ENCODE assay signal across 14 cellular contexts in the genomic region with DNA sequence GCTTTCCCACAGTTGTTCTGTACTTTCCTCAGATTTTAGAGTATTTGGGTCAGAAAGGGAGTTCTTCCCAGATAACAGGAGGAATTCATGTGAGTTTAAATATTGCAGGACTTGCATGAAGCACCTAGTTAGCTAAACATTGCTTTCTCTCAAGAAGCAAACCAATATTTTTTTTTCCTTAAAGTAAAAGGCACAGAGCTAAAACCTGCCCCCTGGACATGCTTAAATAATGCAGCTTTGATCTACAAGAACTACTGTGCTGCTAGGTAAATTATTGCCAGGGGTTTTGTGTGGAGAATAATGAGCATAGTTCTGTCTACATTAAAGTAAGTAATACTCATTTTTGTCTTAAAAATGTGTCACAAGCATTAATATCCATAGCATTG. TPM values are rescaled to one million over a fixed set of nuclear protein-coding genes. Genes with fewer than 3 reads are reported as not detected.
DNase-seq lines count a peak whose midpoint lies in the region; ATAC-seq and TF ChIP-seq lines count a peak whose summit lies in the region.
"Had no signal": no experiment of that assay in that cellular context is flagged by ENCODE, and none has a peak within 500 bp of the region (broad histone marks: within the 10 kb centered on the region; RNA-seq: fewer than 3 reads in every experiment).

No MANE protein-coding gene starts in this region.

- H3K27me3 ChIP-seq in brain microvascular endothelial cell (replicated peaks) (no peaks in the 10 kb centered on the region), skeletal muscle satellite cell (ENCODE audit: control insufficient read depth, insufficient read depth, low read length) (no peaks in the 10 kb centered on the region), gastrocnemius medialis (no peaks in the 10 kb centered on the region)
- H3K27me3 ChIP-seq: vagina had no signal

- no peak for TF ChIP-seq POLR2A in gastrocnemius medialis (IDR thresholded peaks at IDR 0.05)

- no peak overlapping the region for H3K4me3 Mint-ChIP-seq in activated naive CD4-positive, alpha-beta T cell treated with anti-CD3 and anti-CD28 coated beads for 36 hours
- H3K4me3 Mint-ChIP-seq: T-helper 17 cell had no signal

- CTCF ChIA-PET in HEK293 (lab: Yijun Ruan, JAX): interaction anchor here (0.6 to 2.4 kb wide), 4 partner anchors 95 to 1121 kb away, joined by 3 to 10 read pairs (median 4); no protein-coding TSS in a partner anchor
- CTCF ChIA-PET in activated naive CD4-positive, alpha-beta T cell treated with anti-CD3 and anti-CD28 coated beads for 36 hours (lab: Charles Lee): interaction anchor here (0.6 kb wide), 1 partner anchor 239 kb away, joined by 3 read pairs; no protein-coding TSS in a partner anchor

- TF ChIP-seq CTCF in HEK293 (tag by site-specific recombination; IDR thresholded peaks at IDR 0.05): no peak
- no peak for TF ChIP-seq CTCF in brain microvascular endothelial cell (IDR thresholded peaks at IDR 0.05; ENCODE audit: low read depth, low read length, missing control alignments)
- TF ChIP-seq CTCF in gastrocnemius medialis (IDR thresholded peaks at IDR 0.05 in 4 of 5, conservative IDR thresholded peaks at IDR 0.05 in 1 of 5): no peak

- H3K27ac ChIP-seq in HEK293 (ENCODE audit: extremely low read depth, low read depth, low read length) (peak overlapping the region; percentile 32; the same call in 1 of the 2 replicates), brain microvascular endothelial cell (no peak overlapping the region), gastrocnemius medialis (no peak overlapping the region)
- H3K27ac ChIP-seq: vagina had no signal

- H3K9ac ChIP-seq in skeletal muscle satellite cell (ENCODE audit: low read depth, low read length): no peak overlapping the region

- H3K4me3 ChIP-seq in HEK293 (ENCODE audit: low read depth, low read length) (peak overlapping the region; percentile 35), brain microvascular endothelial cell (ENCODE audit: low read depth, low read length) (peak overlapping the region; percentile 41), skeletal muscle satellite cell (ENCODE audit: low read length) (peak overlapping the region; percentile 46), gastrocnemius medialis (no peak overlapping the region)
- H3K4me3 ChIP-seq: GM12878 had no signal

- H3K9me3 Mint-ChIP-seq in activated naive CD4-positive, alpha-beta T cell treated with anti-CD3 and anti-CD28 coated beads for 36 hours: no peaks in the 10 kb centered on the region

- POLR2A ChIA-PET in HEK293 (lab: Yijun Ruan, JAX): interaction anchor here (0.8 to 2.7 kb wide), 5 partner anchors 16 to 194 kb away, joined by 3 to 15 read pairs (median 6); partner anchors contain the start of gene CRPPA

- H3K36me3 ChIP-seq in HEK293 (ENCODE audit: control insufficient read depth in 2 of 2, insufficient read depth in 1 of 2, low read length in 2 of 2): no peaks in the 10 kb centered on the region
- no peaks in the 10 kb centered on the region for H3K36me3 ChIP-seq in brain microvascular endothelial cell (replicated peaks)
- H3K36me3 ChIP-seq in skeletal muscle satellite cell (ENCODE audit: insufficient read depth, low read length): no peaks in the 10 kb centered on the region
- H3K36me3 ChIP-seq in gastrocnemius medialis: no peaks in the 10 kb centered on the region
- H3K36me3 ChIP-seq: vagina had no signal

- no peaks in the 10 kb centered on the region for H3K4me1 Mint-ChIP-seq in activated naive CD4-positive, alpha-beta T cell treated with anti-CD3 and anti-CD28 coated beads for 36 hours (ENCODE audit: low read depth)

- peaks cover 6% of the 10 kb centered on the region for H3K27me3 Mint-ChIP-seq in activated naive CD4-positive, alpha-beta T cell treated with anti-CD3 and anti-CD28 coated beads for 36 hours (ENCODE audit: low read depth)

- H3K9me3 ChIP-seq in HEK293 (ENCODE audit: control insufficient read depth, insufficient read depth, low read depth, low read length) (no peaks in the 10 kb centered on the region), skeletal muscle satellite cell (replicated peaks; ENCODE audit: low read length) (no peaks in the 10 kb centered on the region), gastrocnemius medialis (no peaks in the 10 kb centered on the region)
- H3K9me3 ChIP-seq: vagina had no signal

- no peak overlapping the region for H3K27ac Mint-ChIP-seq in activated naive CD4-positive, alpha-beta T cell treated with anti-CD3 and anti-CD28 coated beads for 36 hours
- H3K27ac Mint-ChIP-seq: T-helper 17 cell had no signal

- H3K4me1 ChIP-seq in HEK293 (ENCODE audit: control insufficient read depth, insufficient read depth, low read length) (no peaks in the 10 kb centered on the region), skeletal muscle satellite cell (ENCODE audit: control insufficient read depth, insufficient read depth, low read length) (no peaks in the 10 kb centered on the region), gastrocnemius medialis (no peaks in the 10 kb centered on the region)
- H3K4me1 ChIP-seq: vagina had no signal

- DNase-seq in brain microvascular endothelial cell: no peak
- peak; percentile 69 for DNase-seq in left kidney (ENCODE audit: low read depth, low spot score)
- DNase-seq in posterior cingulate gyrus: no peak
- no peak for DNase-seq in activated naive CD4-positive, alpha-beta T cell treated with anti-CD3 and anti-CD28 coated beads for 36 hours
- DNase-seq in gastrocnemius medialis: no peak
- no peak for DNase-seq in NCI-H2029 (lab: John Stamatoyannopoulos, UW)
- DNase-seq: DMS 273 treated with DMSO at 0.1 percent for 48 hours, T-helper 17 cell had no signal

- intact Hi-C loops in posterior cingulate gyrus (cut with DNase I) (no loop called here), gastrocnemius medialis (cut with DNase I; ENCODE audit: low total_unique reads) (no loop called here)
- intact Hi-C loops in activated naive CD4-positive, alpha-beta T cell treated with anti-CD3 and anti-CD28 coated beads for 36 hours (cut with micrococcal nuclease): no loop called here

- peak overlapping the region; percentile 62 for H3K4me2 ChIP-seq in skeletal muscle satellite cell (ENCODE audit: low read length)

- H3K36me3 Mint-ChIP-seq in activated naive CD4-positive, alpha-beta T cell treated with anti-CD3 and anti-CD28 coated beads for 36 hours (ENCODE audit: low read depth): no peaks in the 10 kb centered on the region

- in situ Hi-C loops in brain microvascular endothelial cell (cut with HindIII; ENCODE audit: low pct_ligation_motif_present, low sequenced_read_pairs): no loop called here
- in situ Hi-C loops in gastrocnemius medialis (cut with MboI; ENCODE audit: low sequenced_read_pairs in 4 of 4): loop anchor here in 1 of 4 donors (25.0 kb wide), 1 partner anchor 96 kb away; no protein-coding TSS in a partner anchor

- no peak for ATAC-seq in gastrocnemius medialis
- ATAC-seq: GM12878, T-helper 17 cell had no signal

TF ChIP-seq in HEK293, 187 proteins besides CTCF, POLR2A, EP300 and RAD21:
- TF ChIP-seq, protein P1, sequence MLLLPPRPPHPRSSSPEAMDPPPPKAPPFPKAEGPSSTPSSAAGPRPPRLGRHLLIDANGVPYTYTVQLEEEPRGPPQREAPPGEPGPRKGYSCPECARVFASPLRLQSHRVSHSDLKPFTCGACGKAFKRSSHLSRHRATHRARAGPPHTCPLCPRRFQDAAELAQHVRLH (tag by site-specific recombination; IDR thresholded peaks at IDR 0.05): no peak
- TF ChIP-seq ZNF544 (tag by site-specific recombination; IDR thresholded peaks at IDR 0.05) (no peak), YY2 (tag by site-specific recombination; IDR thresholded peaks at IDR 0.05) (no peak), ZNF211 (tag by site-specific recombination; IDR thresholded peaks at IDR 0.05; ENCODE audit: low read depth) (no peak), KLF1 (tag by site-specific recombination; IDR thresholded peaks at IDR 0.05) (no peak)

RNA-seq across cellular contexts. Expression of gene SOSTDC1, which starts 0.5 kb away (rescaled TPM):
- total RNA-seq in skeletal muscle satellite cell (2012; rRNA removed): not detected in 2 replicates
- total RNA-seq in activated naive CD4-positive, alpha-beta T cell treated with anti-CD3 and anti-CD28 coated beads for 36 hours: not detected
- total RNA-seq in gastrocnemius medialis: not detected
- total RNA-seq: activated CD8-positive, alpha-beta memory T cell treated with anti-CD3 and anti-CD28 coated beads for 36 hours; GM12878; pulmonary artery endothelial cell; T-helper 17 cell had no signal

RNA-seq across cellular contexts. Expression of gene CRPPA, which starts 44.7 kb away (rescaled TPM):
- 1.3 and 1.5 TPM in 2 replicates for total RNA-seq in skeletal muscle satellite cell (2012; rRNA removed)
- under 1 TPM; 0.37 to 0.38 TPM for total RNA-seq in activated naive CD4-positive, alpha-beta T cell treated with anti-CD3 and anti-CD28 coated beads for 36 hours
- 1 to 10 TPM; 1.2 to 4.9 (median 2.4) TPM for total RNA-seq in gastrocnemius medialis
- total RNA-seq: GM12878 had no signal

Comparison
In these comparisons a context has a peak if more than half of its experiments do, and no peak if none do; other contexts are left out.
1. H3K4me3 ChIP-seq: peak in HEK293 (single experiment), brain microvascular endothelial cell (single experiment) and skeletal muscle satellite cell (single experiment); none in gastrocnemius medialis (0 of 4).